ENCODE assay signal across 1 cellular context in genomic region chrX:107076158-107076557, GRCh38.
TF ChIP-seq lines count a peak whose summit lies in the region.

No MANE protein-coding gene starts in this region.

TF ChIP-seq in HEK293, 187 proteins besides CTCF, POLR2A, EP300 and RAD21 (continued from another document and continues in another):
- TF ChIP-seq ZNF148 (tag by site-specific recombination; IDR thresholded peaks at IDR 0.05; ENCODE audit: borderline replicate concordance) (no peak), ZNF394 (tag by site-specific recombination; IDR thresholded peaks at IDR 0.05; ENCODE audit: borderline replicate concordance) (peak; percentile 93), GLIS1 (tag by site-specific recombination; IDR thresholded peaks at IDR 0.05) (no peak), YY2 (tag by site-specific recombination; IDR thresholded peaks at IDR 0.05) (no peak), ZNF16 (tag by site-specific recombination; IDR thresholded peaks at IDR 0.05; ENCODE audit: low read depth) (no peak), ZNF558 (tag by site-specific recombination; IDR thresholded peaks at IDR 0.05) (peak; percentile 53; the same call in 1 of the 2 replicates), ZNF157 (tag by site-specific recombination; IDR thresholded peaks at IDR 0.05) (no peak), ZNF561 (tag by site-specific recombination; IDR thresholded peaks at IDR 0.05; ENCODE audit: borderline replicate concordance) (no peak), ZNF292 (tag by site-specific recombination; IDR thresholded peaks at IDR 0.05; ENCODE audit: borderline replicate concordance, low read depth) (0 out of 2 replicates have a peak, but pooled peaks have one; percentile 17), ZNF76 (tag by site-specific recombination; IDR thresholded peaks at IDR 0.05; ENCODE audit: borderline replicate concordance, low read depth) (no peak), ZNF24 (tag by site-specific recombination; IDR thresholded peaks at IDR 0.05) (no peak), ZNF266 (tag by site-specific recombination; IDR thresholded peaks at IDR 0.05; ENCODE audit: low read depth) (peak; percentile 80), ZNF677 (tag by site-specific recombination; IDR thresholded peaks at IDR 0.05) (no peak), ZNF701 (tag by site-specific recombination; IDR thresholded peaks at IDR 0.05) (no peak), ZFP69B (tag by site-specific recombination; IDR thresholded peaks at IDR 0.05) (no peak), ZBTB7A (tag by site-specific recombination; IDR thresholded peaks at IDR 0.05; ENCODE audit: low read depth) (no peak), ZNF501 (tag by site-specific recombination; IDR thresholded peaks at IDR 0.05) (peak; percentile 33; the same call in 1 of the 2 replicates), OVOL3 (tag by site-specific recombination; IDR thresholded peaks at IDR 0.05) (peak; percentile 52; the same call in 1 of the 2 replicates), ZNF280C (tag by site-specific recombination; IDR thresholded peaks at IDR 0.05) (no peak), ZNF707 (tag by site-specific recombination; IDR thresholded peaks at IDR 0.05) (no peak), ZSCAN30 (tag by site-specific recombination; IDR thresholded peaks at IDR 0.05) (no peak), ZEB2 (tag by site-specific recombination; IDR thresholded peaks at IDR 0.05) (no peak), ZNF248 (tag by site-specific recombination; IDR thresholded peaks at IDR 0.05) (no peak), ZNF416 (tag by site-specific recombination; IDR thresholded peaks at IDR 0.05) (no peak), ZNF530 (tag by site-specific recombination; IDR thresholded peaks at IDR 0.05; ENCODE audit: low read depth) (no peak), ZBTB8A (tag by site-specific recombination; IDR thresholded peaks at IDR 0.05) (peak; percentile 77), KLF8 (tag by site-specific recombination; IDR thresholded peaks at IDR 0.05) (no peak), ZNF404 (tag by site-specific recombination; IDR thresholded peaks at IDR 0.05) (no peak), ZNF792 (tag by site-specific recombination; IDR thresholded peaks at IDR 0.05) (no peak), ZNF510 (tag by site-specific recombination; IDR thresholded peaks at IDR 0.05; ENCODE audit: insufficient replicate concordance) (peak; percentile 86), ZNF23 (tag by site-specific recombination; IDR thresholded peaks at IDR 0.05; ENCODE audit: borderline replicate concordance) (no peak), ZSCAN16 (tag by site-specific recombination; IDR thresholded peaks at IDR 0.05) (no peak), ZNF239 (tag by site-specific recombination; IDR thresholded peaks at IDR 0.05) (no peak), REPIN1 (tag by site-specific recombination; IDR thresholded peaks at IDR 0.05; ENCODE audit: low read depth) (no peak), ZXDB (tag by site-specific recombination; IDR thresholded peaks at IDR 0.05) (peak; percentile 83), ZNF37A (tag by site-specific recombination; IDR thresholded peaks at IDR 0.05) (no peak), ZNF600 (tag by site-specific recombination; IDR thresholded peaks at IDR 0.05) (no peak), ZFP3 (tag by site-specific recombination; IDR thresholded peaks at IDR 0.05; ENCODE audit: low read depth) (0 out of 2 replicates have a peak, but pooled peaks have one; percentile 10), SETDB1 (IDR thresholded peaks at IDR 0.05; ENCODE audit: insufficient read length, low read length) (no peak), ZNF433 (tag by site-specific recombination; IDR thresholded peaks at IDR 0.05; ENCODE audit: low read depth) (peak; percentile 46; the same call in 1 of the 2 replicates), ZNF596 (tag by site-specific recombination; IDR thresholded peaks at IDR 0.05) (no peak), ZNF423 (tag by site-specific recombination; IDR thresholded peaks at IDR 0.05) (no peak)
- TF ChIP-seq, protein P1, sequence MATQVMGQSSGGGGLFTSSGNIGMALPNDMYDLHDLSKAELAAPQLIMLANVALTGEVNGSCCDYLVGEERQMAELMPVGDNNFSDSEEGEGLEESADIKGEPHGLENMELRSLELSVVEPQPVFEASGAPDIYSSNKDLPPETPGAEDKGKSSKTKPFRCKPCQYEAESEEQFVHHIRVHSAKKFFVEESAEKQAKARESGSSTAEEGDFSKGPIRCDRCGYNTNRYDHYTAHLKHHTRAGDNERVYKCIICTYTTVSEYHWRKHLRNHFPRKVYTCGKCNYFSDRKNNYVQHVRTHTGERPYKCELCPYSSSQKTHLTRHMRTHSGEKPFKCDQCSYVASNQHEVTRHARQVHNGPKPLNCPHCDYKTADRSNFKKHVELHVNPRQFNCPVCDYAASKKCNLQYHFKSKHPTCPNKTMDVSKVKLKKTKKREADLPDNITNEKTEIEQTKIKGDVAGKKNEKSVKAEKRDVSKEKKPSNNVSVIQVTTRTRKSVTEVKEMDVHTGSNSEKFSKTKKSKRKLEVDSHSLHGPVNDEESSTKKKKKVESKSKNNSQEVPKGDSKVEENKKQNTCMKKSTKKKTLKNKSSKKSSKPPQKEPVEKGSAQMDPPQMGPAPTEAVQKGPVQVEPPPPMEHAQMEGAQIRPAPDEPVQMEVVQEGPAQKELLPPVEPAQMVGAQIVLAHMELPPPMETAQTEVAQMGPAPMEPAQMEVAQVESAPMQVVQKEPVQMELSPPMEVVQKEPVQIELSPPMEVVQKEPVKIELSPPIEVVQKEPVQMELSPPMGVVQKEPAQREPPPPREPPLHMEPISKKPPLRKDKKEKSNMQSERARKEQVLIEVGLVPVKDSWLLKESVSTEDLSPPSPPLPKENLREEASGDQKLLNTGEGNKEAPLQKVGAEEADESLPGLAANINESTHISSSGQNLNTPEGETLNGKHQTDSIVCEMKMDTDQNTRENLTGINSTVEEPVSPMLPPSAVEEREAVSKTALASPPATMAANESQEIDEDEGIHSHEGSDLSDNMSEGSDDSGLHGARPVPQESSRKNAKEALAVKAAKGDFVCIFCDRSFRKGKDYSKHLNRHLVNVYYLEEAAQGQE (tag by site-specific recombination; IDR thresholded peaks at IDR 0.05), result peak; percentile 70; the same call in 1 of the 2 replicates
- TF ChIP-seq, protein P2, sequence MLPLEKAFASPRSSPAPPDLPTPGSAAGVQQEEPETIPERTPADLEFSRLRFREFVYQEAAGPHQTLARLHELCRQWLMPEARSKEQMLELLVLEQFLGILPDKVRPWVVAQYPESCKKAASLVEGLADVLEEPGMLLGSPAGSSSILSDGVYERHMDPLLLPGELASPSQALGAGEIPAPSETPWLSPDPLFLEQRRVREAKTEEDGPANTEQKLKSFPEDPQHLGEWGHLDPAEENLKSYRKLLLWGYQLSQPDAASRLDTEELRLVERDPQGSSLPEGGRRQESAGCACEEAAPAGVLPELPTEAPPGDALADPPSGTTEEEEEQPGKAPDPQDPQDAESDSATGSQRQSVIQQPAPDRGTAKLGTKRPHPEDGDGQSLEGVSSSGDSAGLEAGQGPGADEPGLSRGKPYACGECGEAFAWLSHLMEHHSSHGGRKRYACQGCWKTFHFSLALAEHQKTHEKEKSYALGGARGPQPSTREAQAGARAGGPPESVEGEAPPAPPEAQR (tag by site-specific recombination; IDR thresholded peaks at IDR 0.05), result no peak
- TF ChIP-seq, protein P3, sequence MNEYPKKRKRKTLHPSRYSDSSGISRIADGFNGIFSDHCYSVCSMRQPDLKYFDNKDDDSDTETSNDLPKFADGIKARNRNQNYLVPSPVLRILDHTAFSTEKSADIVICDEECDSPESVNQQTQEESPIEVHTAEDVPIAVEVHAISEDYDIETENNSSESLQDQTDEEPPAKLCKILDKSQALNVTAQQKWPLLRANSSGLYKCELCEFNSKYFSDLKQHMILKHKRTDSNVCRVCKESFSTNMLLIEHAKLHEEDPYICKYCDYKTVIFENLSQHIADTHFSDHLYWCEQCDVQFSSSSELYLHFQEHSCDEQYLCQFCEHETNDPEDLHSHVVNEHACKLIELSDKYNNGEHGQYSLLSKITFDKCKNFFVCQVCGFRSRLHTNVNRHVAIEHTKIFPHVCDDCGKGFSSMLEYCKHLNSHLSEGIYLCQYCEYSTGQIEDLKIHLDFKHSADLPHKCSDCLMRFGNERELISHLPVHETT (tag by site-specific recombination; IDR thresholded peaks at IDR 0.05), result no peak
- TF ChIP-seq, protein P4, sequence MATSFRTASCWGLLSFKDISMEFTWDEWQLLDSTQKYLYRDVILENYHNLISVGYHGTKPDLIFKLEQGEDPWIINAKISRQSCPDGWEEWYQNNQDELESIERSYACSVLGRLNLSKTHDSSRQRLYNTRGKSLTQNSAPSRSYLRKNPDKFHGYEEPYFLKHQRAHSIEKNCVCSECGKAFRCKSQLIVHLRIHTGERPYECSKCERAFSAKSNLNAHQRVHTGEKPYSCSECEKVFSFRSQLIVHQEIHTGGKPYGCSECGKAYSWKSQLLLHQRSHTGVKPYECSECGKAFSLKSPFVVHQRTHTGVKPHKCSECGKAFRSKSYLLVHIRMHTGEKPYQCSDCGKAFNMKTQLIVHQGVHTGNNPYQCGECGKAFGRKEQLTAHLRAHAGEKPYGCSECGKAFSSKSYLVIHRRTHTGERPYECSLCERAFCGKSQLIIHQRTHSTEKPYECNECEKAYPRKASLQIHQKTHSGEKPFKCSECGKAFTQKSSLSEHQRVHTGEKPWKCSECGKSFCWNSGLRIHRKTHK (tag by site-specific recombination; IDR thresholded peaks at IDR 0.05), result no peak
- TF ChIP-seq, protein P5, sequence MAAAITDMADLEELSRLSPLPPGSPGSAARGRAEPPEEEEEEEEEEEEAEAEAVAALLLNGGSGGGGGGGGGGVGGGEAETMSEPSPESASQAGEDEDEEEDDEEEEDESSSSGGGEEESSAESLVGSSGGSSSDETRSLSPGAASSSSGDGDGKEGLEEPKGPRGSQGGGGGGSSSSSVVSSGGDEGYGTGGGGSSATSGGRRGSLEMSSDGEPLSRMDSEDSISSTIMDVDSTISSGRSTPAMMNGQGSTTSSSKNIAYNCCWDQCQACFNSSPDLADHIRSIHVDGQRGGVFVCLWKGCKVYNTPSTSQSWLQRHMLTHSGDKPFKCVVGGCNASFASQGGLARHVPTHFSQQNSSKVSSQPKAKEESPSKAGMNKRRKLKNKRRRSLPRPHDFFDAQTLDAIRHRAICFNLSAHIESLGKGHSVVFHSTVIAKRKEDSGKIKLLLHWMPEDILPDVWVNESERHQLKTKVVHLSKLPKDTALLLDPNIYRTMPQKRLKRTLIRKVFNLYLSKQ (tag by site-specific recombination; IDR thresholded peaks at IDR 0.05; ENCODE audit: borderline replicate concordance), result peak; percentile 87; the same call in 1 of the 2 replicates
- TF ChIP-seq, protein P6, sequence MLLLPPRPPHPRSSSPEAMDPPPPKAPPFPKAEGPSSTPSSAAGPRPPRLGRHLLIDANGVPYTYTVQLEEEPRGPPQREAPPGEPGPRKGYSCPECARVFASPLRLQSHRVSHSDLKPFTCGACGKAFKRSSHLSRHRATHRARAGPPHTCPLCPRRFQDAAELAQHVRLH (tag by site-specific recombination; IDR thresholded peaks at IDR 0.05), result 0 out of 2 replicates have a peak, but pooled peaks have one; percentile 53
- TF ChIP-seq, protein P7, sequence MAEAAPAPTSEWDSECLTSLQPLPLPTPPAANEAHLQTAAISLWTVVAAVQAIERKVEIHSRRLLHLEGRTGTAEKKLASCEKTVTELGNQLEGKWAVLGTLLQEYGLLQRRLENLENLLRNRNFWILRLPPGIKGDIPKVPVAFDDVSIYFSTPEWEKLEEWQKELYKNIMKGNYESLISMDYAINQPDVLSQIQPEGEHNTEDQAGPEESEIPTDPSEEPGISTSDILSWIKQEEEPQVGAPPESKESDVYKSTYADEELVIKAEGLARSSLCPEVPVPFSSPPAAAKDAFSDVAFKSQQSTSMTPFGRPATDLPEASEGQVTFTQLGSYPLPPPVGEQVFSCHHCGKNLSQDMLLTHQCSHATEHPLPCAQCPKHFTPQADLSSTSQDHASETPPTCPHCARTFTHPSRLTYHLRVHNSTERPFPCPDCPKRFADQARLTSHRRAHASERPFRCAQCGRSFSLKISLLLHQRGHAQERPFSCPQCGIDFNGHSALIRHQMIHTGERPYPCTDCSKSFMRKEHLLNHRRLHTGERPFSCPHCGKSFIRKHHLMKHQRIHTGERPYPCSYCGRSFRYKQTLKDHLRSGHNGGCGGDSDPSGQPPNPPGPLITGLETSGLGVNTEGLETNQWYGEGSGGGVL (tag by site-specific recombination; IDR thresholded peaks at IDR 0.05), result no peak
